In the genomic region with DNA sequence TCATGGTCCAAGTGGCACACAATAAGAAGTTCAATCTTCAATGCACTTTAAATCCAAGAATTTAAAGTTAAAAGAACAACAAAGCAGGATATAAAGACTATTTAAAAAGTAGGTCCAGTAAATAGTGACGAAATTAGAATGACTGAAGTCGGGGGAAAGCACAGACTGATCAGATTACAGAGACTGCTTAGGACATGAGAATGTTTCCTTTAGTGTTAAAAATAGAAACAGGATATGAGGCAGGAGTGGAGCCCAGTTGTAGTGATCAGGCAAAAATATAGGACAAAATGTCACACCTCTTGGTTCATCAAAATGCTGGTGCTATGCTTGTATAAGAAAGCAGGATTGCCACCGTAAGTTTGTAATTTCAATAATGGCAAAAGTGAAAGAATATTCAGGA, we compare ENCODE assay signal across 9 cellular contexts. TPM values are rescaled to one million over a fixed set of nuclear protein-coding genes. Genes with fewer than 3 reads are reported as not detected.
DNase-seq lines count a peak whose midpoint lies in the region; ATAC-seq and TF ChIP-seq lines count a peak whose summit lies in the region.
"Had no signal": no experiment of that assay in that cellular context is flagged by ENCODE, and none has a peak within 500 bp of the region (broad histone marks: within the 10 kb centered on the region; RNA-seq: fewer than 3 reads in every experiment).

No MANE protein-coding gene starts in this region.

- intact Hi-C loops in aorta (cut with DNase I), result no loop called here

- H3K4me2 ChIP-seq in mesenchymal stem cell (ENCODE audit: low read length, poor library complexity, severe bottlenecking), result no peak overlapping the region

- H3K4me3 Mint-ChIP-seq in T-helper 2 cell treated with Interferon-gamma antibody and Interleukin-4, amounts not matched to agents 5 μg/mL and 100 μg/mL, for 36 hours, result no peak overlapping the region

- H2AFZ ChIP-seq in mesenchymal stem cell (ENCODE audit: low read depth, low read length), result no peak overlapping the region

- no peak overlapping the region for H3K4me3 ChIP-seq in AG10803 (ENCODE audit: low read length)
- no peak overlapping the region for H3K4me3 ChIP-seq in choroid plexus epithelial cell (ENCODE audit: low read depth, low read length)
- H3K4me3 ChIP-seq in mesenchymal stem cell (ENCODE audit: insufficient read depth in 1 of 2, low read depth in 1 of 2, low read length in 2 of 2), result no peak overlapping the region
- no peak overlapping the region for H3K4me3 ChIP-seq in aorta (ENCODE audit: low read length in 2 of 2)

- H3K36me3 ChIP-seq in mesenchymal stem cell (ENCODE audit: control insufficient read depth in 1 of 2, insufficient read depth in 2 of 2, low read depth in 1 of 2, low read length in 2 of 2) (no peaks in the 10 kb centered on the region), aorta (ENCODE audit: control insufficient read depth in 1 of 2, insufficient read depth in 2 of 2, low read length in 1 of 2) (no peaks in the 10 kb centered on the region)

- no peak for TF ChIP-seq CTCF in AG10803 (conservative IDR thresholded peaks at IDR 0.05; ENCODE audit: low read length)
- TF ChIP-seq CTCF in choroid plexus epithelial cell (conservative IDR thresholded peaks at IDR 0.05; ENCODE audit: low read depth, low read length), result no peak

- H3K36me3 Mint-ChIP-seq in T-helper 2 cell treated with Interferon-gamma antibody and Interleukin-4, amounts not matched to agents 5 μg/mL and 100 μg/mL, for 36 hours (ENCODE audit: low read depth), result no peaks in the 10 kb centered on the region

- peak; percentile 72 for DNase-seq in AG10803 (ENCODE audit: low read depth)
- peak; percentile 80 for DNase-seq in LHCN-M2 (ENCODE audit: low read depth)
- peak; percentile 89 for DNase-seq in choroid plexus epithelial cell (ENCODE audit: low read depth)
- DNase-seq in mesenchymal stem cell, result peak; percentile 78
- no peak for DNase-seq in activated CD4-positive, alpha-beta T cell treated with anti-CD3 and anti-CD28 coated beads for 1 hour
- no peak for DNase-seq in T-helper 2 cell treated with Interferon-gamma antibody and Interleukin-4, amounts not matched to agents 5 μg/mL and 100 μg/mL, for 36 hours (ENCODE audit: low spot score)
- no peak for DNase-seq in aorta
- DNase-seq: DND-41 had no signal

- H3K27ac ChIP-seq in mesenchymal stem cell (ENCODE audit: low read length, poor library complexity, severe bottlenecking) (no peak overlapping the region), aorta (ENCODE audit: low read depth in 1 of 2, low read length in 2 of 2) (no peak overlapping the region)

- H4K8ac ChIP-seq in mesenchymal stem cell (ENCODE audit: low read length), result no peak overlapping the region

- no peak overlapping the region for H3K14ac ChIP-seq in mesenchymal stem cell (ENCODE audit: low read length in 2 of 2)

- no peak overlapping the region for H2BK12ac ChIP-seq in mesenchymal stem cell (ENCODE audit: low read length in 2 of 2)

- H3K23ac ChIP-seq in mesenchymal stem cell (ENCODE audit: low read length in 2 of 2), result no peak overlapping the region

- H3K18ac ChIP-seq in mesenchymal stem cell (ENCODE audit: low read depth in 1 of 2, low read length in 2 of 2), result no peak overlapping the region

- H3K79me1 ChIP-seq in mesenchymal stem cell (replicated peaks; ENCODE audit: low read length, poor library complexity, severe bottlenecking), result no peaks in the 10 kb centered on the region

- H3K27me3 Mint-ChIP-seq in T-helper 2 cell treated with Interferon-gamma antibody and Interleukin-4, amounts not matched to agents 5 μg/mL and 100 μg/mL, for 36 hours (ENCODE audit: low read depth), result peaks cover 6% of the 10 kb centered on the region

- H2BK15ac ChIP-seq in mesenchymal stem cell (ENCODE audit: low read depth, poor library complexity, severe bottlenecking), result no peak overlapping the region

- H4K91ac ChIP-seq in mesenchymal stem cell (ENCODE audit: low read length), result no peak overlapping the region

- H3K4ac ChIP-seq in mesenchymal stem cell (ENCODE audit: low read depth in 1 of 2, low read length in 2 of 2), result no peak overlapping the region

- no peak overlapping the region for H2BK120ac ChIP-seq in mesenchymal stem cell (ENCODE audit: low read depth, low read length)

- H2AK5ac ChIP-seq in mesenchymal stem cell (ENCODE audit: low read length, severe bottlenecking), result no peak overlapping the region

- H3K27me3 ChIP-seq in mesenchymal stem cell (ENCODE audit: control insufficient read depth in 1 of 2, insufficient read depth in 1 of 2, low read length in 2 of 2), result no peaks in the 10 kb centered on the region
- H3K27me3 ChIP-seq in aorta (ENCODE audit: control insufficient read depth in 1 of 2, insufficient read depth in 2 of 2, low read length in 1 of 2), result no peaks in the 10 kb centered on the region

- no peak overlapping the region for H3K27ac Mint-ChIP-seq in T-helper 2 cell treated with Interferon-gamma antibody and Interleukin-4, amounts not matched to agents 5 μg/mL and 100 μg/mL, for 36 hours

- no peaks in the 10 kb centered on the region for H3K4me1 Mint-ChIP-seq in T-helper 2 cell treated with Interferon-gamma antibody and Interleukin-4, amounts not matched to agents 5 μg/mL and 100 μg/mL, for 36 hours (ENCODE audit: low read depth)

- no peak overlapping the region for H2BK5ac ChIP-seq in mesenchymal stem cell (ENCODE audit: low read depth, low read length, poor library complexity, severe bottlenecking)

- peaks cover 12% of the 10 kb centered on the region for H3K9me3 Mint-ChIP-seq in T-helper 2 cell treated with Interferon-gamma antibody and Interleukin-4, amounts not matched to agents 5 μg/mL and 100 μg/mL, for 36 hours

- peak overlapping the region; percentile 84 for H3K9ac ChIP-seq in mesenchymal stem cell (ENCODE audit: low read length)

- H3K4me1 ChIP-seq in mesenchymal stem cell (ENCODE audit: control insufficient read depth, insufficient read depth, low read depth, low read length), result no peaks in the 10 kb centered on the region
- H3K4me1 ChIP-seq in aorta (ENCODE audit: control insufficient read depth in 1 of 2, insufficient read depth in 2 of 2, low read length in 2 of 2), result no peaks in the 10 kb centered on the region

- H3K9me3 ChIP-seq in mesenchymal stem cell (ENCODE audit: control insufficient read depth, low read length) (no peaks in the 10 kb centered on the region), aorta (ENCODE audit: control insufficient read depth, low read length) (no peaks in the 10 kb centered on the region)

- WGBS in mesenchymal stem cell, result 29% methylated on average over 3 of the region's 3 CpGs
- WGBS in aorta, 2 donors, result 13 to 14% methylated on average over 3 of the region's 3 CpGs

- no peak for ATAC-seq in HG03280 (IDR thresholded peaks at IDR 0.05; ENCODE audit: unreplicated experiment)
- no peak for ATAC-seq in aorta (ENCODE audit: low FRiP score)

RNA-seq across cellular contexts. Expression of gene CD163, which starts 52.2 kb away (rescaled TPM):
- total RNA-seq in LHCN-M2 (2014; rRNA removed) (0.11 TPM in 1 of 2 replicates, not detected in the other), aorta (100 to 1,000 TPM; 229 to 308 TPM)
- not detected for polyA plus RNA-seq in LHCN-M2 (2012)
- not detected for polyA plus RNA-seq in mesenchymal stem cell (2013, experiment 1 of 2)
- polyA plus RNA-seq in mesenchymal stem cell (2013, experiment 2 of 2), result not detected
- 100 to 1,000 TPM in 1 of 2 donors, 10 to 100 TPM in 1; 22.3 to 137 TPM for polyA plus RNA-seq in aorta

Comparison
In these comparisons a context has a peak if more than half of its experiments do, and no peak if none do; other contexts are left out.
1. DNase-seq: peak in AG10803 (single experiment), LHCN-M2 (single experiment), choroid plexus epithelial cell (single experiment) and mesenchymal stem cell (single experiment); none in activated CD4-positive, alpha-beta T cell treated with anti-CD3 and anti-CD28 coated beads for 1 hour (single experiment), T-helper 2 cell treated with Interferon-gamma antibody and Interleukin-4, amounts not matched to agents 5 μg/mL and 100 μg/mL, for 36 hours (single experiment) and aorta (0 of 2).
2. RNA of gene CD163, which starts 52.2 kb away (total RNA-seq): 229 to 308 TPM in aorta; 0.11 TPM in LHCN-M2; every median in the first group is over 100 times any median in the second.